In the genomic region with DNA sequence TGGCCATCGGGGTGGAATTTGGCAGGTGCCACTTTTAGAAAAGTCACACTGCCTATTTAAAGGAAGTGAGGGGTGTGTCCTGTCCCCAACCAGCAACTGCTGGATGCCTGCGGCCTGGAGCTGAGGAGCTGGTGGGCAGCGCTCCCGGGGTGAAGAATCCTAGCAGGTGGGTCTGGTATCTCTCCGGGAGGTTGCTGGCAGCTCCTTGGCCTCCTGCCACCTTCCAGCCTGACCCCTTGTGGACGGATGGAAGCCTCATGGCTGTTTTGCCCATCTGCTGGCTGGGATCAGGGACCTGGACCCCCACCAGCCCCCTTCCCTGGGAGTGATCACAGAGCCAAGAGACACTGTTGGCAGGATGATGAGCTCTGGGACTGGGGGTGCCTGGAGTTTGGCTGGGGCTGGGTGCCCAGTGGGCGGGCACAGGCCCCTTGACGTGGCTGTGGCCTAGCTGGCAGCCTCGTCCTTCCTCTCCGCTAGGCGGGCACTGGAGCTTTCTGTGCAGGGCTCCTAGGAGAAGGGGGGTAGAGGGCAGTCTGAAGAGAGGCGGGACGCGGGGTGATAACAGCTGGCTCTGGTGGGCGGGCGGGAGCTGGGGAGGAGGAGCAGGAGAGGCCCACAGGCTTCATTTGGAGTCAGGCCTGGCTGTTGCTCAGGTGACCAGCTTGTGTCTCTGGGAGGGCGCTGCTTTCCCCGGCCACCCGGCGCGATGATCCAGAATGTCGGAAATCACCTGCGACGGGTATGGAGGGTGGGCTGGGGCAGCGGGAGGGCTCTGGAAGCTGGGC, we compare ENCODE assay signal across 8 cellular contexts. TPM values are rescaled to one million over a fixed set of nuclear protein-coding genes. Genes with fewer than 3 reads are reported as not detected.
DNase-seq lines count a peak whose midpoint lies in the region; ATAC-seq and TF ChIP-seq lines count a peak whose summit lies in the region.

A gene (plus strand): TSS at position 628 of the 788 bp plus-strand sequence. CDS start 82 bp downstream, at position 710.

- no peak for TF ChIP-seq EP300 in esophagus muscularis mucosa (IDR thresholded peaks at IDR 0.05)

- intact Hi-C loops in esophagus muscularis mucosa (cut with DNase I), result loop anchor here (5.0 kb wide), 1 partner anchor 35 kb away; no protein-coding TSS in a partner anchor

- H3K27ac ChIP-seq in Peyer's patch (peak within 1 kb of the TSS in 3 of 4 donors; percentile 17 to 69 (median 44)), esophagus muscularis mucosa (replicated peaks in 1 of 4) (peak within 1 kb of the TSS; percentile 84 to 90 (median 88)), muscle layer of duodenum (ENCODE audit: low read length) (peak within 1 kb of the TSS; percentile 83)
- no peak within 1 kb of the TSS for H3K27ac ChIP-seq in effector memory CD4-positive, alpha-beta T cell (ENCODE audit: insufficient read depth, low read length, poor library complexity, severe bottlenecking)

- H3K27me3 ChIP-seq in Peyer's patch (no peaks in the 10 kb centered on the region), esophagus muscularis mucosa (no peaks in the 10 kb centered on the region), muscle layer of duodenum (ENCODE audit: low read depth, low read length) (no peaks in the 10 kb centered on the region)
- no peaks in the 10 kb centered on the region for H3K27me3 ChIP-seq in effector memory CD4-positive, alpha-beta T cell (replicated peaks; ENCODE audit: control insufficient read depth, insufficient read depth, low read length, poor library complexity, severe bottlenecking)

- H3K9me3 ChIP-seq in Peyer's patch (no peaks in the 10 kb centered on the region), esophagus muscularis mucosa (no peaks in the 10 kb centered on the region), muscle layer of duodenum (ENCODE audit: control insufficient read depth in 1 of 2, low read length in 2 of 2) (no peaks in the 10 kb centered on the region)
- no peaks in the 10 kb centered on the region for H3K9me3 ChIP-seq in effector memory CD4-positive, alpha-beta T cell (ENCODE audit: control insufficient read depth, low read length)

- in situ Hi-C loops in GM13976 (cut with MboI; ENCODE audit: low sequenced_read_pairs, unreplicated experiment), result no loop called here

- DNase-seq in GM13976 (ENCODE audit: low spot score) (peak; percentile 34), Peyer's patch (peak in 2 of 3 donors; percentile 20 to 55), esophagus muscularis mucosa (ENCODE audit: extremely low spot score) (no peak)
- no peak for DNase-seq in effector memory CD4-positive, alpha-beta T cell
- no peak for DNase-seq in activated T-cell treated with anti-CD3 and anti-CD28 coated beads, Interleukin-2, amount 50 U/mL, for 48 hours
- no peak for DNase-seq in activated naive CD4-positive, alpha-beta T cell (lab: John Stamatoyannopoulos, UW)

- TF ChIP-seq POLR2A in Peyer's patch (IDR thresholded peaks at IDR 0.05) (no peak), esophagus muscularis mucosa (IDR thresholded peaks at IDR 0.05; ENCODE audit: low read depth) (peak; percentile 20)

- TF ChIP-seq CTCF in GM13976 (IDR thresholded peaks at IDR 0.05; ENCODE audit: borderline replicate concordance, control extremely low read depth, extremely low read depth, insufficient read depth, missing control alignments), result no peak
- peak in 4 of 6 experiments; percentile 16 to 32 (median 24) for TF ChIP-seq CTCF in Peyer's patch (IDR thresholded peaks at IDR 0.05)
- TF ChIP-seq CTCF in esophagus muscularis mucosa (IDR thresholded peaks at IDR 0.05), result peak; percentile 60 to 74 (median 73)

- H3K4me1 ChIP-seq in Peyer's patch (peaks cover 0 to 16% (median under 1%) of the 10 kb centered on the region in 4 donors), esophagus muscularis mucosa (peaks cover 23 to 67% (median 60%) of the 10 kb centered on the region in 4 donors), muscle layer of duodenum (ENCODE audit: control insufficient read depth in 1 of 2, insufficient read depth in 2 of 2, low read length in 2 of 2) (peaks cover 3 to 32% of the 10 kb centered on the region in 2 donors)
- no peaks in the 10 kb centered on the region for H3K4me1 ChIP-seq in effector memory CD4-positive, alpha-beta T cell (ENCODE audit: control insufficient read depth, insufficient read depth, low read length, poor library complexity, severe bottlenecking)

- ATAC-seq in GM18870 (IDR thresholded peaks at IDR 0.05; ENCODE audit: unreplicated experiment), result no peak

- peak within 1 kb of the TSS in 1 of 4 donors; percentile 31 for H3K4me3 ChIP-seq in Peyer's patch
- H3K4me3 ChIP-seq in esophagus muscularis mucosa, result peak within 1 kb of the TSS; percentile 46 to 59 (median 53)
- peak within 1 kb of the TSS; percentile 46 to 53 for H3K4me3 ChIP-seq in muscle layer of duodenum (ENCODE audit: low read depth in 1 of 2, low read length in 2 of 2)
- no peak within 1 kb of the TSS for H3K4me3 ChIP-seq in effector memory CD4-positive, alpha-beta T cell (ENCODE audit: insufficient read depth, low read depth, low read length, poor library complexity, severe bottlenecking)

- H3K36me3 ChIP-seq in Peyer's patch (no peaks in the 10 kb centered on the region), esophagus muscularis mucosa (no peaks in the 10 kb centered on the region), muscle layer of duodenum (ENCODE audit: control insufficient read depth in 1 of 2, insufficient read depth in 2 of 2, low read length in 2 of 2) (no peaks in the 10 kb centered on the region)
- H3K36me3 ChIP-seq in effector memory CD4-positive, alpha-beta T cell (ENCODE audit: control insufficient read depth, insufficient read depth, low read length), result no peaks in the 10 kb centered on the region

- WGBS in esophagus muscularis mucosa, result 9% methylated on average over 11 of the region's 25 CpGs

RNA-seq across cellular contexts. Expression of the gene that starts here (rescaled TPM):
- total RNA-seq in Peyer's patch, result 100 to 1,000 TPM in 2 of 4 donors, 10 to 100 TPM in 2; 41.3 to 200 (median 119) TPM
- total RNA-seq in esophagus muscularis mucosa, result 10 to 100 TPM in 2 of 4 donors, 1 to 10 TPM in 2; 6.9 to 19.1 (median 13.4) TPM

Comparison
In these comparisons a context has a peak if more than half of its experiments do, and no peak if none do; other contexts are left out.
1. DNase-seq: peak in GM13976 (single experiment) and Peyer's patch (2 of 3); none in esophagus muscularis mucosa (single experiment), effector memory CD4-positive, alpha-beta T cell (0 of 3), activated T-cell treated with anti-CD3 and anti-CD28 coated beads, Interleukin-2, amount 50 U/mL, for 48 hours (0 of 2) and activated naive CD4-positive, alpha-beta T cell (0 of 4).